ENCODE assay signal across 1 cellular context in the genomic region with DNA sequence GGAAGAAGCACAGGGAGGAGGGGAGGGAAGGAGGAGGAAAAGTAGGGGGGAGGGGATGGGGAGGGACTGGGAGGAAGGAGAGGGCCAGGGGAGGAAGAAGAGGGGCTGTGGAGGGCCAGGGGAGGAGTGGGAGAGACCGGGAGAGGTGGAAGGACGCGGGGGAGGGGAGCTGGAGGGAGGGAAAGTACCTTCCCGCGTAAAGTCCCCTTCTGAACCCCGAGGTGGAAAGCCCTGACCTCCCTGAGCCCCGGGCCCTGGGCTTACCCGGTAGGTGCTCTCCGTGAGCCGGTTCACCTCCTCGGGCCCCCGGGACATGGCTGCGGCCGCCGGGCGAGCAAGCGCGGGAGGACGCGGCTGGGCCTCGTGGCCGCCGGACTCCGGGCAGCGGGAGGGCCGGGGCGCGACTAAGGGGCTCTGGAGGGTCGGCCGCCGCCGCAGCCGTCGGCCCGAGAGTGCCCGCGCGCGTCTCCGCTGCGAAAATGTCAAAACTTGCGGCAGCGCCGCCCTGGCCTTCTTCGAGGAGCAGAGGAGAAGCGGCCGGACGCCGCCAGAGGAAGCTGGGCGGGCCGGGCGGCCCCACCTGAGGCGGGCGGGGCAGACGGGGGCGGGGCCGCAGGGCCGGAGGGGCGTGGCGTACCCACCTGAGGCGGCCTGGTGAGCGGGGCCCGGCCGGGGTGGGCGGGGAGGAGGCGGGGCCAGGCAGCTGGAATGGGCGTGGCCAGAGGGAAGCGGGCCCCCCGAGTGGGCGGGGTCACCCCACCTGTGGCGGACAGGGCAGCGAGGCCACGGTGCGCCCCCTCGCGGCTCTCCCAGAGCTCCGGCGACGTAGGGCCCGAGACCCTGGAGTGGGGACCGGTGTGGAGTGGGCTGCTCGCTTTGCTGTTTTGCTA.
A peak's percentile ranks its signal among the peaks of the same experiment; 100 is the strongest.
TF ChIP-seq lines count a peak whose summit lies in the region.

A gene with protein sequence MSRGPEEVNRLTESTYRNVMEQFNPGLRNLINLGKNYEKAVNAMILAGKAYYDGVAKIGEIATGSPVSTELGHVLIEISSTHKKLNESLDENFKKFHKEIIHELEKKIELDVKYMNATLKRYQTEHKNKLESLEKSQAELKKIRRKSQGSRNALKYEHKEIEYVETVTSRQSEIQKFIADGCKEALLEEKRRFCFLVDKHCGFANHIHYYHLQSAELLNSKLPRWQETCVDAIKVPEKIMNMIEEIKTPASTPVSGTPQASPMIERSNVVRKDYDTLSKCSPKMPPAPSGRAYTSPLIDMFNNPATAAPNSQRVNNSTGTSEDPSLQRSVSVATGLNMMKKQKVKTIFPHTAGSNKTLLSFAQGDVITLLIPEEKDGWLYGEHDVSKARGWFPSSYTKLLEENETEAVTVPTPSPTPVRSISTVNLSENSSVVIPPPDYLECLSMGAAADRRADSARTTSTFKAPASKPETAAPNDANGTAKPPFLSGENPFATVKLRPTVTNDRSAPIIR (minus strand): TSS at position 553 of the 890 bp plus-strand sequence. CDS start 238 bp downstream, at position 315.

TF ChIP-seq in HepG2, 621 proteins besides CTCF, POLR2A, EP300 and RAD21 (continued from another document and continues in another):
- TF ChIP-seq, protein P1, sequence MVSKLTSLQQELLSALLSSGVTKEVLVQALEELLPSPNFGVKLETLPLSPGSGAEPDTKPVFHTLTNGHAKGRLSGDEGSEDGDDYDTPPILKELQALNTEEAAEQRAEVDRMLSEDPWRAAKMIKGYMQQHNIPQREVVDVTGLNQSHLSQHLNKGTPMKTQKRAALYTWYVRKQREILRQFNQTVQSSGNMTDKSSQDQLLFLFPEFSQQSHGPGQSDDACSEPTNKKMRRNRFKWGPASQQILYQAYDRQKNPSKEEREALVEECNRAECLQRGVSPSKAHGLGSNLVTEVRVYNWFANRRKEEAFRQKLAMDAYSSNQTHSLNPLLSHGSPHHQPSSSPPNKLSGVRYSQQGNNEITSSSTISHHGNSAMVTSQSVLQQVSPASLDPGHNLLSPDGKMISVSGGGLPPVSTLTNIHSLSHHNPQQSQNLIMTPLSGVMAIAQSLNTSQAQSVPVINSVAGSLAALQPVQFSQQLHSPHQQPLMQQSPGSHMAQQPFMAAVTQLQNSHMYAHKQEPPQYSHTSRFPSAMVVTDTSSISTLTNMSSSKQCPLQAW (CRISPR knock-in tag; IDR thresholded peaks at IDR 0.05), result no peak
- TF ChIP-seq ELF3 (CRISPR knock-in tag; IDR thresholded peaks at IDR 0.05), result 0 out of 2 replicates have a peak, but pooled peaks have one; percentile 7
- no peak for TF ChIP-seq POLR2AphosphoS2 (IDR thresholded peaks at IDR 0.05; ENCODE audit: low read depth, low read length)
- no peak for TF ChIP-seq SIX4 (CRISPR knock-in tag; IDR thresholded peaks at IDR 0.05)
- TF ChIP-seq, protein P2, sequence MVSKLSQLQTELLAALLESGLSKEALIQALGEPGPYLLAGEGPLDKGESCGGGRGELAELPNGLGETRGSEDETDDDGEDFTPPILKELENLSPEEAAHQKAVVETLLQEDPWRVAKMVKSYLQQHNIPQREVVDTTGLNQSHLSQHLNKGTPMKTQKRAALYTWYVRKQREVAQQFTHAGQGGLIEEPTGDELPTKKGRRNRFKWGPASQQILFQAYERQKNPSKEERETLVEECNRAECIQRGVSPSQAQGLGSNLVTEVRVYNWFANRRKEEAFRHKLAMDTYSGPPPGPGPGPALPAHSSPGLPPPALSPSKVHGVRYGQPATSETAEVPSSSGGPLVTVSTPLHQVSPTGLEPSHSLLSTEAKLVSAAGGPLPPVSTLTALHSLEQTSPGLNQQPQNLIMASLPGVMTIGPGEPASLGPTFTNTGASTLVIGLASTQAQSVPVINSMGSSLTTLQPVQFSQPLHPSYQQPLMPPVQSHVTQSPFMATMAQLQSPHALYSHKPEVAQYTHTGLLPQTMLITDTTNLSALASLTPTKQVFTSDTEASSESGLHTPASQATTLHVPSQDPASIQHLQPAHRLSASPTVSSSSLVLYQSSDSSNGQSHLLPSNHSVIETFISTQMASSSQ (IDR thresholded peaks at IDR 0.05; ENCODE audit: low read depth), result no peak
- TF ChIP-seq, protein P2 (CRISPR knock-in tag; IDR thresholded peaks at IDR 0.05; ENCODE audit: borderline replicate concordance), result 0 out of 2 replicates have a peak, but pooled peaks have one; percentile 15
- no peak for TF ChIP-seq ZFP62 (CRISPR knock-in tag; IDR thresholded peaks at IDR 0.05)
- no peak for TF ChIP-seq ZNF30 (CRISPR knock-in tag; IDR thresholded peaks at IDR 0.05)
- TF ChIP-seq NCOA5 (CRISPR knock-in tag; IDR thresholded peaks at IDR 0.05), result no peak
- no peak for TF ChIP-seq GATA4 (IDR thresholded peaks at IDR 0.05; ENCODE audit: borderline replicate concordance, low read depth)
- TF ChIP-seq ZNF274 (CRISPR knock-in tag; IDR thresholded peaks at IDR 0.05), result no peak
- TF ChIP-seq, protein P3, sequence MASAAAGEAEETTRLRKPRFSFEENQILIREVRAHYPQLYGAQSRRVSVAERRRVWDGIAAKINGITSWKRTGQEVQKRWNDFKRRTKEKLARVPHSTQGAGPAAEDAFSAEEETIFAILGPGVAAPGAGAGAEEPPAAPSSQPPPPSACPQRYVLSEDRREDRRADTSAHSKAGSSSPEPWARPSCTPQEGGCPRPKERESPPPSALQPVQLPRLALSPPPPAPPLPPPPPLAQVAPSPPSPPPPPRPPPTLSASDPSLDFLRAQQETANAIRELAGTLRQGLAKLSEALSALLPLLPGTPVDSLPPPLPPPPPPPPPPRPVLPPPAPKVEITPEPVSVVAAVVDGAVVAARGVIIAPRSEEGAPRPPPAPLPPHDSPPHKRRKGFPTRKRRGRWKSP (CRISPR knock-in tag; IDR thresholded peaks at IDR 0.05), result no peak
- TF ChIP-seq NFATC3 (CRISPR knock-in tag; IDR thresholded peaks at IDR 0.05), result no peak
- no peak; the same call in 1 of the 2 replicates for TF ChIP-seq ZNF331 (CRISPR knock-in tag; IDR thresholded peaks at IDR 0.05)
- no peak for TF ChIP-seq ZNF557 (CRISPR knock-in tag; IDR thresholded peaks at IDR 0.05)
- TF ChIP-seq ZNF292 (CRISPR knock-in tag; IDR thresholded peaks at IDR 0.05; ENCODE audit: borderline replicate concordance, low read depth), result no peak
- TF ChIP-seq SATB2 (CRISPR knock-in tag; IDR thresholded peaks at IDR 0.05), result no peak
- no peak; the same call in 1 of the 2 replicates for TF ChIP-seq SALL2 (CRISPR knock-in tag; IDR thresholded peaks at IDR 0.05)
- TF ChIP-seq, protein P4, sequence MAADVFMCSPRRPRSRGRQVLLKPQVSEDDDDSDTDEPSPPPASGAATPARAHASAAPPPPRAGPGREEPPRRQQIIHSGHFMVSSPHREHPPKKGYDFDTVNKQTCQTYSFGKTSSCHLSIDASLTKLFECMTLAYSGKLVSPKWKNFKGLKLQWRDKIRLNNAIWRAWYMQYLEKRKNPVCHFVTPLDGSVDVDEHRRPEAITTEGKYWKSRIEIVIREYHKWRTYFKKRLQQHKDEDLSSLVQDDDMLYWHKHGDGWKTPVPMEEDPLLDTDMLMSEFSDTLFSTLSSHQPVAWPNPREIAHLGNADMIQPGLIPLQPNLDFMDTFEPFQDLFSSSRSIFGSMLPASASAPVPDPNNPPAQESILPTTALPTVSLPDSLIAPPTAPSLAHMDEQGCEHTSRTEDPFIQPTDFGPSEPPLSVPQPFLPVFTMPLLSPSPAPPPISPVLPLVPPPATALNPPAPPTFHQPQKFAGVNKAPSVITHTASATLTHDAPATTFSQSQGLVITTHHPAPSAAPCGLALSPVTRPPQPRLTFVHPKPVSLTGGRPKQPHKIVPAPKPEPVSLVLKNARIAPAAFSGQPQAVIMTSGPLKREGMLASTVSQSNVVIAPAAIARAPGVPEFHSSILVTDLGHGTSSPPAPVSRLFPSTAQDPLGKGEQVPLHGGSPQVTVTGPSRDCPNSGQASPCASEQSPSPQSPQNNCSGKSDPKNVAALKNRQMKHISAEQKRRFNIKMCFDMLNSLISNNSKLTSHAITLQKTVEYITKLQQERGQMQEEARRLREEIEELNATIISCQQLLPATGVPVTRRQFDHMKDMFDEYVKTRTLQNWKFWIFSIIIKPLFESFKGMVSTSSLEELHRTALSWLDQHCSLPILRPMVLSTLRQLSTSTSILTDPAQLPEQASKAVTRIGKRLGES (CRISPR knock-in tag; IDR thresholded peaks at IDR 0.05; ENCODE audit: borderline replicate concordance), result no peak
- TF ChIP-seq LCORL (IDR thresholded peaks at IDR 0.05), result no peak
- TF ChIP-seq LCORL (CRISPR knock-in tag; IDR thresholded peaks at IDR 0.05), result no peak
- TF ChIP-seq ZNF841 (CRISPR knock-in tag; IDR thresholded peaks at IDR 0.05; ENCODE audit: borderline replicate concordance), result no peak
- TF ChIP-seq GZF1 (CRISPR knock-in tag; IDR thresholded peaks at IDR 0.05), result no peak
- no peak for TF ChIP-seq ZFP37 (CRISPR knock-in tag; IDR thresholded peaks at IDR 0.05; ENCODE audit: borderline replicate concordance)
- TF ChIP-seq, protein P5, sequence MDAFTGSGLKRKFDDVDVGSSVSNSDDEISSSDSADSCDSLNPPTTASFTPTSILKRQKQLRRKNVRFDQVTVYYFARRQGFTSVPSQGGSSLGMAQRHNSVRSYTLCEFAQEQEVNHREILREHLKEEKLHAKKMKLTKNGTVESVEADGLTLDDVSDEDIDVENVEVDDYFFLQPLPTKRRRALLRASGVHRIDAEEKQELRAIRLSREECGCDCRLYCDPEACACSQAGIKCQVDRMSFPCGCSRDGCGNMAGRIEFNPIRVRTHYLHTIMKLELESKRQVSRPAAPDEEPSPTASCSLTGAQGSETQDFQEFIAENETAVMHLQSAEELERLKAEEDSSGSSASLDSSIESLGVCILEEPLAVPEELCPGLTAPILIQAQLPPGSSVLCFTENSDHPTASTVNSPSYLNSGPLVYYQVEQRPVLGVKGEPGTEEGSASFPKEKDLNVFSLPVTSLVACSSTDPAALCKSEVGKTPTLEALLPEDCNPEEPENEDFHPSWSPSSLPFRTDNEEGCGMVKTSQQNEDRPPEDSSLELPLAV (CRISPR knock-in tag; conservative IDR thresholded peaks at IDR 0.05; ENCODE audit: low read depth), result no peak
- no peak for TF ChIP-seq CCDC6 (CRISPR knock-in tag; IDR thresholded peaks at IDR 0.05)
- no peak for TF ChIP-seq MED8 (CRISPR knock-in tag; IDR thresholded peaks at IDR 0.05; ENCODE audit: insufficient replicate concordance)
- TF ChIP-seq CEBPB (IDR thresholded peaks at IDR 0.05; ENCODE audit: borderline replicate concordance, low read depth, low read length), result no peak
- TF ChIP-seq, protein P6, sequence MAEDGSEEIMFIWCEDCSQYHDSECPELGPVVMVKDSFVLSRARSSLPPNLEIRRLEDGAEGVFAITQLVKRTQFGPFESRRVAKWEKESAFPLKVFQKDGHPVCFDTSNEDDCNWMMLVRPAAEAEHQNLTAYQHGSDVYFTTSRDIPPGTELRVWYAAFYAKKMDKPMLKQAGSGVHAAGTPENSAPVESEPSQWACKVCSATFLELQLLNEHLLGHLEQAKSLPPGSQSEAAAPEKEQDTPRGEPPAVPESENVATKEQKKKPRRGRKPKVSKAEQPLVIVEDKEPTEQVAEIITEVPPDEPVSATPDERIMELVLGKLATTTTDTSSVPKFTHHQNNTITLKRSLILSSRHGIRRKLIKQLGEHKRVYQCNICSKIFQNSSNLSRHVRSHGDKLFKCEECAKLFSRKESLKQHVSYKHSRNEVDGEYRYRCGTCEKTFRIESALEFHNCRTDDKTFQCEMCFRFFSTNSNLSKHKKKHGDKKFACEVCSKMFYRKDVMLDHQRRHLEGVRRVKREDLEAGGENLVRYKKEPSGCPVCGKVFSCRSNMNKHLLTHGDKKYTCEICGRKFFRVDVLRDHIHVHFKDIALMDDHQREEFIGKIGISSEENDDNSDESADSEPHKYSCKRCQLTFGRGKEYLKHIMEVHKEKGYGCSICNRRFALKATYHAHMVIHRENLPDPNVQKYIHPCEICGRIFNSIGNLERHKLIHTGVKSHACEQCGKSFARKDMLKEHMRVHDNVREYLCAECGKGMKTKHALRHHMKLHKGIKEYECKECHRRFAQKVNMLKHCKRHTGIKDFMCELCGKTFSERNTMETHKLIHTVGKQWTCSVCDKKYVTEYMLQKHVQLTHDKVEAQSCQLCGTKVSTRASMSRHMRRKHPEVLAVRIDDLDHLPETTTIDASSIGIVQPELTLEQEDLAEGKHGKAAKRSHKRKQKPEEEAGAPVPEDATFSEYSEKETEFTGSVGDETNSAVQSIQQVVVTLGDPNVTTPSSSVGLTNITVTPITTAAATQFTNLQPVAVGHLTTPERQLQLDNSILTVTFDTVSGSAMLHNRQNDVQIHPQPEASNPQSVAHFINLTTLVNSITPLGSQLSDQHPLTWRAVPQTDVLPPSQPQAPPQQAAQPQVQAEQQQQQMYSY (CRISPR knock-in tag; IDR thresholded peaks at IDR 0.05), result no peak
- TF ChIP-seq, protein P7, sequence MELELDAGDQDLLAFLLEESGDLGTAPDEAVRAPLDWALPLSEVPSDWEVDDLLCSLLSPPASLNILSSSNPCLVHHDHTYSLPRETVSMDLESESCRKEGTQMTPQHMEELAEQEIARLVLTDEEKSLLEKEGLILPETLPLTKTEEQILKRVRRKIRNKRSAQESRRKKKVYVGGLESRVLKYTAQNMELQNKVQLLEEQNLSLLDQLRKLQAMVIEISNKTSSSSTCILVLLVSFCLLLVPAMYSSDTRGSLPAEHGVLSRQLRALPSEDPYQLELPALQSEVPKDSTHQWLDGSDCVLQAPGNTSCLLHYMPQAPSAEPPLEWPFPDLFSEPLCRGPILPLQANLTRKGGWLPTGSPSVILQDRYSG (CRISPR knock-in tag; IDR thresholded peaks at IDR 0.05), result no peak
- TF ChIP-seq ZNF670 (CRISPR knock-in tag; IDR thresholded peaks at IDR 0.05; ENCODE audit: borderline replicate concordance), result no peak
- TF ChIP-seq ADNP (CRISPR knock-in tag; IDR thresholded peaks at IDR 0.05), result no peak
- TF ChIP-seq, protein P8, sequence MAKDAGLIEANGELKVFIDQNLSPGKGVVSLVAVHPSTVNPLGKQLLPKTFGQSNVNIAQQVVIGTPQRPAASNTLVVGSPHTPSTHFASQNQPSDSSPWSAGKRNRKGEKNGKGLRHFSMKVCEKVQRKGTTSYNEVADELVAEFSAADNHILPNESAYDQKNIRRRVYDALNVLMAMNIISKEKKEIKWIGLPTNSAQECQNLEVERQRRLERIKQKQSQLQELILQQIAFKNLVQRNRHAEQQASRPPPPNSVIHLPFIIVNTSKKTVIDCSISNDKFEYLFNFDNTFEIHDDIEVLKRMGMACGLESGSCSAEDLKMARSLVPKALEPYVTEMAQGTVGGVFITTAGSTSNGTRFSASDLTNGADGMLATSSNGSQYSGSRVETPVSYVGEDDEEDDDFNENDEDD (CRISPR knock-in tag; IDR thresholded peaks at IDR 0.05; ENCODE audit: borderline replicate concordance), result peak; percentile 53; the same call in 1 of the 2 replicates
- TF ChIP-seq ZNF678 (CRISPR knock-in tag; IDR thresholded peaks at IDR 0.05), result no peak
- TF ChIP-seq MLLT10 (CRISPR knock-in tag; IDR thresholded peaks at IDR 0.05), result no peak
- TF ChIP-seq ZNF138 (CRISPR knock-in tag; IDR thresholded peaks at IDR 0.05; ENCODE audit: low read depth), result no peak
- TF ChIP-seq AGO2 (optimal IDR thresholded peaks at IDR 0.05; ENCODE audit: low read depth, low read length), result no peak
- peak; percentile 54; the same call in 1 of the 2 replicates for TF ChIP-seq POLR2G (IDR thresholded peaks at IDR 0.05; ENCODE audit: low read depth, low read length)
- TF ChIP-seq ZSCAN22 (CRISPR knock-in tag; IDR thresholded peaks at IDR 0.05), result no peak
- no peak for TF ChIP-seq ZNF225 (CRISPR knock-in tag; IDR thresholded peaks at IDR 0.05)
